In genomic region chr19:49514151-49514550, GRCh38 we compare ENCODE assay signal across 9 cellular contexts. TPM values are rescaled to one million over a fixed set of nuclear protein-coding genes. Genes with fewer than 3 reads are reported as not detected.
A peak's percentile ranks its signal among the peaks of the same experiment; 100 is the strongest.
DNase-seq lines count a peak whose midpoint lies in the region; ATAC-seq and TF ChIP-seq lines count a peak whose summit lies in the region.
"Had no signal": no experiment of that assay in that cellular context is flagged by ENCODE, and none has a peak within 500 bp of the region (broad histone marks: within the 10 kb centered on the region; RNA-seq: fewer than 3 reads in every experiment).

No MANE protein-coding gene starts in this region.

- H3K27me3 Mint-ChIP-seq in central memory CD8-positive, alpha-beta T cell: no peaks in the 10 kb centered on the region

- H3K9me3 ChIP-seq in prostate gland (no peaks in the 10 kb centered on the region), adrenal gland (replicated peaks in 1 of 3) (no peaks in the 10 kb centered on the region)
- H3K9me3 ChIP-seq: testis had no signal

- TF ChIP-seq CTCF in prostate gland (IDR thresholded peaks at IDR 0.05) (no peak), adrenal gland (IDR thresholded peaks at IDR 0.05) (no peak)

- intact Hi-C loops in prostate gland (cut with DNase I) (no loop called here), adrenal gland (cut with DNase I) (no loop called here)

- peaks cover 7% of the 10 kb centered on the region for H3K36me3 Mint-ChIP-seq in central memory CD8-positive, alpha-beta T cell (ENCODE audit: insufficient read depth)

- TF ChIP-seq POLR2A in prostate gland (IDR thresholded peaks at IDR 0.05) (no peak), adrenal gland (IDR thresholded peaks at IDR 0.05) (no peak)

- ATAC-seq in central memory CD8-positive, alpha-beta T cell (replicated peaks; ENCODE audit: extremely low read depth, poor library complexity, severe bottlenecking): no peak
- ATAC-seq in HG03095 (IDR thresholded peaks at IDR 0.05; ENCODE audit: unreplicated experiment): no peak
- ATAC-seq in HG02970 (IDR thresholded peaks at IDR 0.05; ENCODE audit: low FRiP score, unreplicated experiment): no peak

- H3K27me3 ChIP-seq in prostate gland (replicated peaks; ENCODE audit: insufficient read depth): no peaks in the 10 kb centered on the region
- no peaks in the 10 kb centered on the region for H3K27me3 ChIP-seq in adrenal gland
- H3K27me3 ChIP-seq: testis had no signal

- peak overlapping the region; percentile 81 for H3K27ac Mint-ChIP-seq in central memory CD8-positive, alpha-beta T cell (ENCODE audit: low read depth)

- H3K36me3 ChIP-seq in prostate gland (no peaks in the 10 kb centered on the region), adrenal gland (replicated peaks in 1 of 2) (no peaks in the 10 kb centered on the region)

- peaks cover 31% of the 10 kb centered on the region for H3K4me1 Mint-ChIP-seq in central memory CD8-positive, alpha-beta T cell

- H3K4me3 ChIP-seq in prostate gland (peak overlapping the region; percentile 71 to 82), adrenal gland (peak overlapping the region in 2 of 4 donors; percentile 58 to 95)

- H3K4me1 ChIP-seq in prostate gland (replicated peaks) (no peaks in the 10 kb centered on the region), adrenal gland (replicated peaks in 1 of 2) (peaks cover 0 to 6% of the 10 kb centered on the region in 2 donors)

- 60% methylated on average over 21 of the region's 21 CpGs for WGBS in prostate gland
- 74 to 88% (median 85%) methylated on average over 14 to 21 of the region's 21 CpGs for WGBS in adrenal gland, 4 donors

- H3K27ac ChIP-seq in prostate gland: peak overlapping the region; percentile 83 to 90
- peak overlapping the region in 1 of 5 donors; percentile 80 for H3K27ac ChIP-seq in adrenal gland

- H3K9me3 Mint-ChIP-seq in central memory CD8-positive, alpha-beta T cell: no peaks in the 10 kb centered on the region

- peak; percentile 57 for DNase-seq in NCI-H146 (lab: John Stamatoyannopoulos, UW)
- DNase-seq in central memory CD8-positive, alpha-beta T cell (ENCODE audit: low spot score in 2 of 2): no peak
- no peak for DNase-seq in prostate gland (ENCODE audit: low spot score)
- no peak for DNase-seq in adrenal gland
- DNase-seq: aorta, midbrain, testis had no signal

- H3K4me3 Mint-ChIP-seq in central memory CD8-positive, alpha-beta T cell: peak overlapping the region; percentile 85

RNA-seq across cellular contexts. Expression of gene FCGRT, which starts 1.7 kb away (rescaled TPM):
- 100 to 1,000 TPM; 140 to 153 TPM for total RNA-seq in prostate gland
- total RNA-seq in adrenal gland: 100 to 1,000 TPM; 223 to 505 (median 364) TPM
- polyA plus RNA-seq in adrenal gland: 100 to 1,000 TPM in 2 of 3 donors, 10 to 100 TPM in 1; 90.2 to 253 (median 218) TPM

RNA-seq across cellular contexts. Expression of gene RCN3, which starts 13.7 kb away (rescaled TPM):
- total RNA-seq in prostate gland: 10 to 100 TPM in 1 of 2 donors, 1 to 10 TPM in 1; 2.5 to 14.5 TPM
- total RNA-seq in adrenal gland: 10 to 100 TPM; 15.9 to 56.4 (median 36.2) TPM
- polyA plus RNA-seq in adrenal gland: 100 to 1,000 TPM in 2 of 3 donors, 1 to 10 TPM in 1; 9.3 to 232 (median 120) TPM

RNA-seq across cellular contexts. Expression of gene RPS11, which starts 17.9 kb away (rescaled TPM):
- 1,000 to 10,000 TPM; 4,118 to 4,499 TPM for total RNA-seq in prostate gland
- total RNA-seq in adrenal gland: 1,000 to 10,000 TPM; 1,528 to 3,971 (median 2,289) TPM
- 1,000 to 10,000 TPM; 2,684 to 4,591 (median 2,733) TPM for polyA plus RNA-seq in adrenal gland

RNA-seq across cellular contexts. Expression of gene RPL13A, which starts 26.7 kb away (rescaled TPM):
- total RNA-seq in prostate gland (1,000 to 10,000 TPM; 2,414 to 3,956 TPM), adrenal gland (1,000 to 10,000 TPM; 2,402 to 3,504 (median 2,561) TPM)
- polyA plus RNA-seq in adrenal gland: 1,000 to 10,000 TPM; 1,750 to 2,828 (median 2,567) TPM

RNA-seq across cellular contexts. Expression of gene FLT3LG, which starts 40.1 kb away (rescaled TPM):
- 10 to 100 TPM in 1 of 2 donors, 1 to 10 TPM in 1; 2.9 to 10.7 TPM for total RNA-seq in prostate gland
- 10 to 100 TPM in 3 of 8 donors, 1 to 10 TPM in 5; 4.9 to 10.6 (median 8.7) TPM for total RNA-seq in adrenal gland
- polyA plus RNA-seq in adrenal gland: 10 to 100 TPM in 2 of 3 donors, 1 to 10 TPM in 1; 1.8 to 33.8 (median 24.7) TPM
